Comparison of ENCODE assay signal across 8 cellular contexts in the genomic region with DNA sequence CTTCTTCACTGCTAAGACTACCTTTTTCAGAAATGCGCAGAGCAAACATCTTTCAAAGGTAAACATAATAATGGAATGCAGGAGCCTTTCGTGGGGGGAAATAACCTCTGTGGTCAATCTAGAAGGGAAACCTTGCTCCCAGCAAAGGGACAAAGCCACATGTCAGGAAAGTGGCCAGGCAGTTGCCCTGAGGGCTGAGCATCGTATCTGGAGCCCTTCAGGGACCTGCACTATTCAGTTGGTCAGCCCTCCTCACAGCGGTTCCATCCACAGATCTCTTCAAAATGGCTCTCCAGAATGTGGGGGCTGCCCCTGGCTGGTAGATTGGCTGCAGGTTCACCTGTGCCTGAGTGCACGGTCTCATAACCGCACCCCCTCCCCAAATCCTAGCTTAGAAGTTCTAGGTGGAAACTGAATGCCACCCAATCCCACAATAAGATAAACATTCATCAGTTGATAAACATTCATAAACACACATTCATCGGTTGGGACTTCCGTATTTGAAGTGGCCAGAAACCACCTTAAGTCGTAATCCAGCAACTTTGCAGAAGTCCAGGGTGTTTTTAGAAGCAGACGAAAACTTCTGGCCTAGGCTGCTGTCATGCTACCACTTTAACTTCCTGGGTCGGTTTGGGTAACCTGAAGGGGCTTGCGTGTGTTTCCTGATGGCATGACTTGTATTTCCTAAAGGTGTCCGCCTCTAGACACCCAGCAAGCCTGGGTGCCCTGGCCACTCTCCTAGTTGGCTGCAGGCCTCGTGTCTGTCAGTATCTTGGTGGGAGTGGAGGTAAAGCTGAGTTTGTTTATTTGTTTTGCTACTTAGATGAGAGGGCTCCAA. TPM values are rescaled to one million over a fixed set of nuclear protein-coding genes. Genes with fewer than 3 reads are reported as not detected.
DNase-seq lines count a peak whose midpoint lies in the region; ATAC-seq and TF ChIP-seq lines count a peak whose summit lies in the region.

No MANE protein-coding gene starts in this region.

- WGBS in endodermal cell (ENCODE audit: insufficient coverage in 1 of 2, insufficient read length in 1 of 2), 2 experiments: 79 to 88% methylated on average over 8 to 14 of the region's 14 CpGs

- H3K4me3 ChIP-seq in endodermal cell (ENCODE audit: low read length): peak overlapping the region; percentile 77
- peak overlapping the region; percentile 60 for H3K4me3 ChIP-seq in neural progenitor cell

- H3K9ac ChIP-seq in endodermal cell (ENCODE audit: extremely low read depth, low read length, poor library complexity, severe bottlenecking) (no peak overlapping the region), neural progenitor cell (no peak overlapping the region)

- H3K27ac ChIP-seq in 22Rv1 (peak overlapping the region; percentile 49), endodermal cell (ENCODE audit: low read depth, low read length) (no peak overlapping the region), neural progenitor cell (no peak overlapping the region)

- TF ChIP-seq CTCF in 22Rv1 (IDR thresholded peaks at IDR 0.05) (no peak), endodermal cell (conservative IDR thresholded peaks at IDR 0.05) (no peak), neural progenitor cell (IDR thresholded peaks at IDR 0.05) (no peak)

- H4K20me1 ChIP-seq in neural progenitor cell (ENCODE audit: low read depth): no peaks in the 10 kb centered on the region

- no peaks in the 10 kb centered on the region for H3K36me3 ChIP-seq in endodermal cell (ENCODE audit: control insufficient read depth, insufficient read depth, low read length)
- no peaks in the 10 kb centered on the region for H3K36me3 ChIP-seq in neural progenitor cell

- no peaks in the 10 kb centered on the region for H3K9me3 Mint-ChIP-seq in endodermal cell
- H3K9me3 Mint-ChIP-seq in neural progenitor cell: no peaks in the 10 kb centered on the region

- H3K27ac Mint-ChIP-seq in endodermal cell (no peak overlapping the region), neural progenitor cell (no peak overlapping the region)

- H3K27me3 ChIP-seq in endodermal cell (ENCODE audit: control insufficient read depth, insufficient read depth, low read length, poor library complexity, severe bottlenecking) (peaks cover 48% of the 10 kb centered on the region), neural progenitor cell (peaks cover 44% of the 10 kb centered on the region)

- H2AFZ ChIP-seq in neural progenitor cell (replicated peaks): peak overlapping the region; percentile 93

- peak; percentile 15 for TF ChIP-seq POLR2A in GM18526 (IDR thresholded peaks at IDR 0.05; ENCODE audit: extremely low read depth, insufficient read length)

- DNase-seq in endodermal cell (no peak), neural progenitor cell (ENCODE audit: low spot score) (no peak), NCI-H1694 treated with DMSO at 0.1 percent for 48 hours (lab: John Stamatoyannopoulos, UW) (no peak), NCI-H345 treated with DMSO at 0.1 percent for 48 hours (lab: John Stamatoyannopoulos, UW; ENCODE audit: unreplicated experiment) (no peak)
- no peak for DNase-seq in stimulated activated CD4-positive, alpha-beta T cell treated with anti-CD3 and anti-CD28 coated beads, Interleukin-4, amount 100 ng/mL, for 1 hour

- H3K36me3 Mint-ChIP-seq in endodermal cell (ENCODE audit: low read depth) (no peaks in the 10 kb centered on the region), neural progenitor cell (no peaks in the 10 kb centered on the region)

- peaks cover 3% of the 10 kb centered on the region for H3K4me1 ChIP-seq in endodermal cell (ENCODE audit: control insufficient read depth, insufficient read depth, low read length)
- peaks cover 38% of the 10 kb centered on the region for H3K4me1 ChIP-seq in neural progenitor cell

- peak; percentile 39 for ATAC-seq in SK-N-SH treated with all-trans-retinoic acid at 6 μM for 48 hours

- peaks cover 10% of the 10 kb centered on the region for H3K4me1 Mint-ChIP-seq in endodermal cell
- H3K4me1 Mint-ChIP-seq in neural progenitor cell: peaks cover 39% of the 10 kb centered on the region

- H3K9me3 ChIP-seq in endodermal cell (ENCODE audit: control insufficient read depth, low read length): no peaks in the 10 kb centered on the region
- no peaks in the 10 kb centered on the region for H3K9me3 ChIP-seq in neural progenitor cell (ENCODE audit: low read depth)

- H3K4me2 ChIP-seq in neural progenitor cell: peak overlapping the region; percentile 92

- no peaks in the 10 kb centered on the region for H3K79me2 ChIP-seq in neural progenitor cell (ENCODE audit: low read depth)

- H3K27me3 Mint-ChIP-seq in endodermal cell (ENCODE audit: insufficient read depth) (peaks cover 49% of the 10 kb centered on the region), neural progenitor cell (ENCODE audit: insufficient read depth, low read depth) (peaks cover 17% of the 10 kb centered on the region)

- H3K4me3 Mint-ChIP-seq in endodermal cell (peak overlapping the region; percentile 55), neural progenitor cell (peak overlapping the region; percentile 80)

- peaks cover 23% of the 10 kb centered on the region for H3F3A ChIP-seq in neural progenitor cell (ENCODE audit: low read depth)

TF ChIP-seq in SK-N-SH treated with all-trans-retinoic acid at 6 μM for 48 hours, 23 proteins besides CTCF, POLR2A, EP300 and RAD21:
- TF ChIP-seq RARB (CRISPR knock-in tag; IDR thresholded peaks at IDR 0.05): no peak
- no peak for TF ChIP-seq BACH2 (CRISPR knock-in tag; IDR thresholded peaks at IDR 0.05; ENCODE audit: borderline replicate concordance)
- TF ChIP-seq OSR1 (CRISPR knock-in tag; IDR thresholded peaks at IDR 0.05): no peak
- no peak for TF ChIP-seq PPARA (CRISPR knock-in tag; IDR thresholded peaks at IDR 0.05; ENCODE audit: borderline replicate concordance)
- TF ChIP-seq, protein P1, sequence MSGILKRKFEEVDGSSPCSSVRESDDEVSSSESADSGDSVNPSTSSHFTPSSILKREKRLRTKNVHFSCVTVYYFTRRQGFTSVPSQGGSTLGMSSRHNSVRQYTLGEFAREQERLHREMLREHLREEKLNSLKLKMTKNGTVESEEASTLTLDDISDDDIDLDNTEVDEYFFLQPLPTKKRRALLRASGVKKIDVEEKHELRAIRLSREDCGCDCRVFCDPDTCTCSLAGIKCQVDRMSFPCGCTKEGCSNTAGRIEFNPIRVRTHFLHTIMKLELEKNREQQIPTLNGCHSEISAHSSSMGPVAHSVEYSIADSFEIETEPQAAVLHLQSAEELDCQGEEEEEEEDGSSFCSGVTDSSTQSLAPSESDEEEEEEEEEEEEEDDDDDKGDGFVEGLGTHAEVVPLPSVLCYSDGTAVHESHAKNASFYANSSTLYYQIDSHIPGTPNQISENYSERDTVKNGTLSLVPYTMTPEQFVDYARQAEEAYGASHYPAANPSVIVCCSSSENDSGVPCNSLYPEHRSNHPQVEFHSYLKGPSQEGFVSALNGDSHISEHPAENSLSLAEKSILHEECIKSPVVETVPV (CRISPR knock-in tag; IDR thresholded peaks at IDR 0.05): no peak

RNA-seq across cellular contexts. Expression of a gene that starts 50.5 kb away (rescaled TPM):
- total RNA-seq in endodermal cell (under 1 TPM; 0.20 to 0.26 TPM), neural progenitor cell (ENCODE audit: low replicate concordance) (0.19 and 0.43 TPM in 2 replicates)
- polyA plus RNA-seq in endodermal cell (2013, experiment 1 of 2): 0.50 TPM
- polyA plus RNA-seq in endodermal cell (2013, experiment 2 of 2): 0.75 TPM

RNA-seq across cellular contexts. Expression of a gene that starts 54.4 kb away (rescaled TPM):
- 10 to 100 TPM; 38.3 to 41.9 TPM for total RNA-seq in endodermal cell
- 47.9 TPM for polyA plus RNA-seq in endodermal cell (2013, experiment 1 of 2)
- polyA plus RNA-seq in endodermal cell (2013, experiment 2 of 2): 42.1 TPM
- total RNA-seq in neural progenitor cell (ENCODE audit: low replicate concordance): 45.2 and 47.5 TPM in 2 replicates
